In the genomic region with DNA sequence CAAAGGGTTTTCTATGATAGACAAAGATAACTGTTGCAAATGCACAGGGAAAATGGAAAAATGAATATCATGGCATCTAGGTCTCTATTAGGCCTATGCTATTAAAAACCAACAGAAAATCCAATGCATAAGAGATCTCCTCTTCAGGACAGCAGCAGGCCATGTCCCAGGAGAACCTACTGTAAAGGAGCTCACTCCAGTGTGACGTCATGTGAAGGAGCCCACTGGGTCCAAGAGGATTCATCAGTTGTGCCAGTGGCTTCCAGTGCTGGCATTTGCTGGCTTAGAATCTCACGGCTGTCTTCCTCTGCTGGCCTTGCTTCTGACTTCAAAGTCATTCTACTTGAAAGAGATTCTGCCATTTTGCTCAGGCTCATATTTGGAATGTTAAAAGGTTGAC, we compare ENCODE assay signal across 6 cellular contexts.
"Had no signal": no experiment of that assay in that cellular context is flagged by ENCODE, and none has a peak within 500 bp of the region (broad histone marks: within the 10 kb centered on the region; RNA-seq: fewer than 3 reads in every experiment).

No MANE protein-coding gene starts in this region.

- H3K9ac ChIP-seq: KMS-11 had no signal

- ATAC-seq: GM23338 had no signal

- H3K27ac ChIP-seq: HL-60, KMS-11 had no signal

- H3K4me3 ChIP-seq: GM23338 had no signal

- H3K4me2 ChIP-seq: GM23338, KMS-11 had no signal

- DNase-seq: H9, HCEC 1CT, KBM-7 had no signal
